ENCODE assay signal across 7 cellular contexts in genomic region chr19:2089727-2090053, GRCh38. TPM values are rescaled to one million over a fixed set of nuclear protein-coding genes. Genes with fewer than 3 reads are reported as not detected.
DNase-seq lines count a peak whose midpoint lies in the region; ATAC-seq and TF ChIP-seq lines count a peak whose summit lies in the region.

No MANE protein-coding gene starts in this region.

- TF ChIP-seq CTCF in OCI-LY1 (IDR thresholded peaks at IDR 0.05; ENCODE audit: low read length) (no peak), stomach (IDR thresholded peaks at IDR 0.05) (no peak), foreskin fibroblast (IDR thresholded peaks at IDR 0.05; ENCODE audit: low read depth, low read length) (no peak)

- peak overlapping the region; percentile 65 for H3K4me2 ChIP-seq in OCI-LY1 (ENCODE audit: low read length)

- peak overlapping the region; percentile 37; the same call in 1 of the 2 replicates for H3K9ac ChIP-seq in OCI-LY1 (ENCODE audit: low read length)

- no peak overlapping the region for H2AFZ ChIP-seq in OCI-LY1 (ENCODE audit: low read length)

- TF ChIP-seq POLR2A in stomach (IDR thresholded peaks at IDR 0.05) = no peak

- no peaks in the 10 kb centered on the region for H3K9me3 ChIP-seq in OCI-LY1 (ENCODE audit: low read length)
- no peaks in the 10 kb centered on the region for H3K9me3 ChIP-seq in stomach

- WGBS in stomach, 5 donors = 53 to 100% (median 80%) methylated on average over 1 to 2 of the region's 2 CpGs

- peak overlapping the region; percentile 98 for H3K27ac ChIP-seq in OCI-LY1 (ENCODE audit: low read depth, low read length, poor library complexity, severe bottlenecking)
- peak overlapping the region; percentile 98 for H3K27ac ChIP-seq in epithelial cell of prostate
- H3K27ac ChIP-seq in stomach = peak overlapping the region in 4 of 5 donors; percentile 39 to 100 (median 89)

- TF ChIP-seq EP300 in stomach (IDR thresholded peaks at IDR 0.05) = no peak

- ATAC-seq in GM21529 (IDR thresholded peaks at IDR 0.05; ENCODE audit: unreplicated experiment) (peak; percentile 2), left lobe of liver (no peak)

- peaks cover 6% of the 10 kb centered on the region; the same call in 1 of the 2 replicates for H3K36me3 ChIP-seq in OCI-LY1 (ENCODE audit: insufficient read depth, low read length)
- peaks cover 0 to 20% (median 15%) of the 10 kb centered on the region in 4 donors for H3K36me3 ChIP-seq in stomach

- peaks cover 5% of the 10 kb centered on the region; the same call in 1 of the 2 replicates for H3F3A ChIP-seq in OCI-LY1 (ENCODE audit: insufficient read depth, low read length)

- H3K4me1 ChIP-seq in OCI-LY1 (ENCODE audit: insufficient read depth, low read length, severe bottlenecking) = peaks cover 83% of the 10 kb centered on the region
- H3K4me1 ChIP-seq in stomach = peaks cover 40 to 98% (median 90%) of the 10 kb centered on the region in 4 donors

- no peaks in the 10 kb centered on the region for H3K27me3 ChIP-seq in OCI-LY1 (ENCODE audit: insufficient read depth, low read length)
- H3K27me3 ChIP-seq in stomach = no peaks in the 10 kb centered on the region

- H3K79me2 ChIP-seq in OCI-LY1 (ENCODE audit: insufficient read depth, low read length) = no peaks in the 10 kb centered on the region

- H3K4me3 ChIP-seq in OCI-LY1 (ENCODE audit: low read depth, low read length, poor library complexity, severe bottlenecking) = peak overlapping the region; percentile 36
- H3K4me3 ChIP-seq in stomach = peak overlapping the region in 1 of 4 donors; percentile 4
- no peak overlapping the region for H3K4me3 ChIP-seq in foreskin fibroblast (ENCODE audit: low read depth in 1 of 2, low read length in 2 of 2)

- H3K9me2 ChIP-seq in OCI-LY1 (ENCODE audit: low read depth, low read length) = no peaks in the 10 kb centered on the region

- no peaks in the 10 kb centered on the region for H4K20me1 ChIP-seq in OCI-LY1 (ENCODE audit: insufficient read depth, low read length)

- no peak for DNase-seq in epithelial cell of prostate (ENCODE audit: low read depth, low spot score)
- no peak for DNase-seq in stomach
- no peak for DNase-seq in NCI-H2227 (lab: John Stamatoyannopoulos, UW; ENCODE audit: unreplicated experiment)
- no peak for DNase-seq in foreskin fibroblast
- DNase-seq in left lobe of liver (ENCODE audit: low spot score) = no peak

- intact Hi-C loops in stomach (cut with DNase I; ENCODE audit: low total_unique reads) = no loop called here

RNA-seq across cellular contexts. Expression of gene MOB3A, which starts 6.4 kb away (rescaled TPM):
- total RNA-seq in stomach (100 to 1,000 TPM in 2 of 5 donors, 10 to 100 TPM in 2, 1 to 10 TPM in 1; 9.9 to 181 (median 41.4) TPM), left lobe of liver (11.2 TPM)
- polyA plus RNA-seq in stomach = 10 to 100 TPM; 12.6 to 17.4 (median 14.1) TPM

RNA-seq across cellular contexts. Expression of gene IZUMO4, which starts 7.0 kb away (rescaled TPM):
- total RNA-seq in stomach (1 to 10 TPM in 2 of 5 donors, not detected in 3; 3.5 to 7.5 TPM), left lobe of liver (5.2 TPM)
- 10 to 100 TPM in 1 of 3 donors, 1 to 10 TPM in 2; 8.1 to 22.3 (median 9.6) TPM for polyA plus RNA-seq in stomach

RNA-seq across cellular contexts. Expression of gene MKNK2, which starts 38.6 kb away (rescaled TPM):
- total RNA-seq in stomach (100 to 1,000 TPM in 2 of 5 donors, 10 to 100 TPM in 3; 38.7 to 192 (median 83.9) TPM), left lobe of liver (149 TPM)
- 100 to 1,000 TPM; 102 to 164 (median 130) TPM for polyA plus RNA-seq in stomach
